1 cellular context compared by ENCODE assay signal in the genomic region with DNA sequence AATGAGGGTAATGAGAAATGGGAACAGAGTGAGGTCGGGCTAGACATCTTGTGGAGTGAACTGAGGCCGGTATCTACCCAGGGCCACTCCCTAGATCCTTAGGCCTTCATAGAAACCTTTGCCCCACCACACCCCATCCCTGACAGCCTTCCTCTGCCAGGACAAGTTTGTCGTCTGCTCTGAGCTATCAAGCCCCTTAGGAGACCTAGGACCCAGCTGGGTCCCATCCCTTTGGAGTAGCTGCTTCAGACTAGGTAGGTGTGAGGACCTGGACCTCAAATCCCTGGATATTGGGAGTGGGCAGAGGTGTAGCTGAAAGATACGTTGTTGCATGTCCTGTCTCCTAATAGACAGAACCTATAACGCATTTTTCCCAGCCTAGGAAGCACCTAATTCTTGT.
TF ChIP-seq lines count a peak whose summit lies in the region.

TMEM253 (plus strand) TSS at position 136 of the 400 bp plus-strand sequence. CDS start 278 bp downstream, outside the sequence.

TF ChIP-seq in GM23338, 12 proteins besides CTCF, POLR2A, EP300 and RAD21 (continued from another document):
- TF ChIP-seq JUNB (IDR thresholded peaks at IDR 0.05; ENCODE audit: unreplicated experiment) (no peak), POLR2AphosphoS5 (IDR thresholded peaks at IDR 0.05; ENCODE audit: low read depth) (no peak), REST (IDR thresholded peaks at IDR 0.05; ENCODE audit: unreplicated experiment) (no peak)
